Comparison of ENCODE assay signal across 1 cellular context in the genomic region with DNA sequence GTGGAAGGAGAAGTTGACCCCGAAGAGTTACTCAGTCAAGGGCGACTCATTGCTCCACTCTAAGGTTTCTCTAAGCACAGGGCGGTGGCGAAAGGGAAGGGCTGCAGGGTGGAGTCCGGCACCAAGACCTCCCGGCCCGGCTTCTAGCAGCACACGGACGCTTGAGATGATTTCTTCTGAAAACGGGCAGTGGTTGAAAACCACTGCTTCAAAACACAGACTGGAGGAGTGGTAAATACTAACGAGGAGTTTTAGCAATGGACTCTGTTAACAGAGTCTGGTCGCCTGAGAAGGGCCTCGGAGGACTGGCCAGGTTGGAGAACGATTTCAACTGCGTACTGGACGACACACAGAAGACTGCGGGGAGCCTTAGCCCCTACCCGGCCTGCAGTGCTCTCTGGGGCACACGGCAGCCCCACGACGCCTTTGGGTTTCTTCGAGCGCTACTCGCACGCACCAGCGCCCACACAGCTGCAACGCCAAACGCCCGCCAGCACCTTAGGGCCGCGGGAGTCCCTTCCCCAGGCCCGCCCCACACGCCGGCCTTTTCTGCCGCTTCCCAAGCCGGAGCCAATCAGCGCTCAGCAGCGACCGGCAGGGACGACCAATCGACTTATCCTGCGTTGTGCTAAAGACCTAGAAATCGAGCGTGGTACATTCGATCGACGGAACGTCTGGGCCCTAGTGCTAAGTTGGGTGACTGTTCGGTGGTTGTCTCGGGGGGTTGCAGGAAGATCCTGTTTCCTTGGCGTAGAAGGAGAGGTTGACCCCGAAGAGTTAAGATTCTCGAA.
A peak's percentile ranks its signal among the peaks of the same experiment; 100 is the strongest.
TF ChIP-seq lines count a peak whose summit lies in the region.

No MANE protein-coding gene starts in this region.

TF ChIP-seq in H1, 55 proteins besides CTCF, POLR2A, EP300 and RAD21:
- TF ChIP-seq RNF2 (IDR thresholded peaks at IDR 0.05; ENCODE audit: borderline replicate concordance, low read depth, low read length, missing control alignments, poor library complexity, severe bottlenecking) (no peak), POLR2AphosphoS5 (IDR thresholded peaks at IDR 0.05; ENCODE audit: low read depth, low read length) (no peak), GTF2F1 (IDR thresholded peaks at IDR 0.05; ENCODE audit: borderline replicate concordance, low read depth, low read length) (no peak), KDM1A (IDR thresholded peaks at IDR 0.05; ENCODE audit: borderline replicate concordance, low read length) (no peak), SIN3A (conservative IDR thresholded peaks at IDR 0.05 in 1 of 2, IDR thresholded peaks at IDR 0.05 in 1 of 2; ENCODE audit: low read depth in 1 of 2, low read length in 2 of 2) (peak; percentile 71 to 89; a peak in 2 of 4 replicates), RFX5 (IDR thresholded peaks at IDR 0.05; ENCODE audit: borderline replicate concordance, low read depth, low read length) (no peak), SP1 (IDR thresholded peaks at IDR 0.05; ENCODE audit: low read depth, low read length) (peak; percentile 96), TAF1 (IDR thresholded peaks at IDR 0.05; ENCODE audit: low read depth, low read length) (peak; percentile 61; the same call in 1 of the 2 replicates), TCF12 (IDR thresholded peaks at IDR 0.05; ENCODE audit: low read depth, low read length) (0 out of 2 replicates have a peak, but pooled peaks have one; percentile 16), FOSL1 (IDR thresholded peaks at IDR 0.05; ENCODE audit: insufficient read depth, low read depth, low read length) (peak; percentile 96), ZNF274 (IDR thresholded peaks at IDR 0.05; ENCODE audit: borderline replicate concordance, extremely low read depth, low read length) (no peak), SP4 (IDR thresholded peaks at IDR 0.05; ENCODE audit: low read length) (peak; percentile 33; the same call in 1 of the 2 replicates), CHD2 (IDR thresholded peaks at IDR 0.05; ENCODE audit: low read length) (no peak), EGR1 (IDR thresholded peaks at IDR 0.05; ENCODE audit: borderline replicate concordance, low read depth, low read length) (peak; percentile 97), ASH2L (IDR thresholded peaks at IDR 0.05; ENCODE audit: low read length) (peak; percentile 80), KDM4A (IDR thresholded peaks at IDR 0.05; ENCODE audit: low read depth, low read length, severe bottlenecking) (peak; percentile 98), PHF8 (conservative IDR thresholded peaks at IDR 0.05; ENCODE audit: low read depth, low read length) (peak; percentile 50; the same call in 1 of the 2 replicates), YY1 (IDR thresholded peaks at IDR 0.05; ENCODE audit: low read depth, low read length) (peak; percentile 66; the same call in 1 of the 2 replicates), SUZ12 (IDR thresholded peaks at IDR 0.05; ENCODE audit: low read length) (peak; percentile 40; the same call in 1 of the 2 replicates), GABPA (IDR thresholded peaks at IDR 0.05; ENCODE audit: borderline replicate concordance, insufficient read depth, low read length) (0 out of 2 replicates have a peak, but pooled peaks have one; percentile 14), JUN (IDR thresholded peaks at IDR 0.05; ENCODE audit: low read depth, low read length) (no peak), CREB1 (IDR thresholded peaks at IDR 0.05) (peak; percentile 81), TBP (IDR thresholded peaks at IDR 0.05; ENCODE audit: low read depth, low read length) (0 out of 2 replicates have a peak, but pooled peaks have one; percentile 31), SAP30 (IDR thresholded peaks at IDR 0.05; ENCODE audit: insufficient read depth, insufficient replicate concordance, low read length) (no peak), SRF (IDR thresholded peaks at IDR 0.05; ENCODE audit: low read depth, low read length) (peak; percentile 98), EZH2 (IDR thresholded peaks at IDR 0.05; ENCODE audit: low read depth, low read length, severe bottlenecking) (peak; percentile 53), KDM5A (IDR thresholded peaks at IDR 0.05; ENCODE audit: low read length) (0 out of 2 replicates have a peak, but pooled peaks have one; percentile 28), TEAD4 (IDR thresholded peaks at IDR 0.05; ENCODE audit: low read depth, low read length) (no peak), CBX8 (IDR thresholded peaks at IDR 0.05; ENCODE audit: borderline replicate concordance, low read depth, low read length) (no peak), SIX5 (IDR thresholded peaks at IDR 0.05; ENCODE audit: low read depth, low read length) (no peak), HDAC2 (IDR thresholded peaks at IDR 0.05; ENCODE audit: borderline replicate concordance in 1 of 2, low read depth in 2 of 2, low read length in 2 of 2) (peak in 1 of 2 experiments; percentile 47; a peak in 1 of 4 replicates), SP2 (IDR thresholded peaks at IDR 0.05; ENCODE audit: low read length) (no peak)
- TF ChIP-seq, protein P1, sequence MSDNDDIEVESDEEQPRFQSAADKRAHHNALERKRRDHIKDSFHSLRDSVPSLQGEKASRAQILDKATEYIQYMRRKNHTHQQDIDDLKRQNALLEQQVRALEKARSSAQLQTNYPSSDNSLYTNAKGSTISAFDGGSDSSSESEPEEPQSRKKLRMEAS (IDR thresholded peaks at IDR 0.05) = peak; percentile 83
- TF ChIP-seq, protein P2, sequence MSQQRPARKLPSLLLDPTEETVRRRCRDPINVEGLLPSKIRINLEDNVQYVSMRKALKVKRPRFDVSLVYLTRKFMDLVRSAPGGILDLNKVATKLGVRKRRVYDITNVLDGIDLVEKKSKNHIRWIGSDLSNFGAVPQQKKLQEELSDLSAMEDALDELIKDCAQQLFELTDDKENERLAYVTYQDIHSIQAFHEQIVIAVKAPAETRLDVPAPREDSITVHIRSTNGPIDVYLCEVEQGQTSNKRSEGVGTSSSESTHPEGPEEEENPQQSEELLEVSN (IDR thresholded peaks at IDR 0.05) = peak; percentile 93
- TF ChIP-seq, protein P3, sequence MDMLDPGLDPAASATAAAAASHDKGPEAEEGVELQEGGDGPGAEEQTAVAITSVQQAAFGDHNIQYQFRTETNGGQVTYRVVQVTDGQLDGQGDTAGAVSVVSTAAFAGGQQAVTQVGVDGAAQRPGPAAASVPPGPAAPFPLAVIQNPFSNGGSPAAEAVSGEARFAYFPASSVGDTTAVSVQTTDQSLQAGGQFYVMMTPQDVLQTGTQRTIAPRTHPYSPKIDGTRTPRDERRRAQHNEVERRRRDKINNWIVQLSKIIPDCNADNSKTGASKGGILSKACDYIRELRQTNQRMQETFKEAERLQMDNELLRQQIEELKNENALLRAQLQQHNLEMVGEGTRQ (IDR thresholded peaks at IDR 0.05; ENCODE audit: low read length) = no peak
- TF ChIP-seq, protein P4, sequence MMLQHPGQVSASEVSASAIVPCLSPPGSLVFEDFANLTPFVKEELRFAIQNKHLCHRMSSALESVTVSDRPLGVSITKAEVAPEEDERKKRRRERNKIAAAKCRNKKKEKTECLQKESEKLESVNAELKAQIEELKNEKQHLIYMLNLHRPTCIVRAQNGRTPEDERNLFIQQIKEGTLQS (IDR thresholded peaks at IDR 0.05; ENCODE audit: insufficient read depth, low read depth, low read length) = no peak
- TF ChIP-seq, protein P5, sequence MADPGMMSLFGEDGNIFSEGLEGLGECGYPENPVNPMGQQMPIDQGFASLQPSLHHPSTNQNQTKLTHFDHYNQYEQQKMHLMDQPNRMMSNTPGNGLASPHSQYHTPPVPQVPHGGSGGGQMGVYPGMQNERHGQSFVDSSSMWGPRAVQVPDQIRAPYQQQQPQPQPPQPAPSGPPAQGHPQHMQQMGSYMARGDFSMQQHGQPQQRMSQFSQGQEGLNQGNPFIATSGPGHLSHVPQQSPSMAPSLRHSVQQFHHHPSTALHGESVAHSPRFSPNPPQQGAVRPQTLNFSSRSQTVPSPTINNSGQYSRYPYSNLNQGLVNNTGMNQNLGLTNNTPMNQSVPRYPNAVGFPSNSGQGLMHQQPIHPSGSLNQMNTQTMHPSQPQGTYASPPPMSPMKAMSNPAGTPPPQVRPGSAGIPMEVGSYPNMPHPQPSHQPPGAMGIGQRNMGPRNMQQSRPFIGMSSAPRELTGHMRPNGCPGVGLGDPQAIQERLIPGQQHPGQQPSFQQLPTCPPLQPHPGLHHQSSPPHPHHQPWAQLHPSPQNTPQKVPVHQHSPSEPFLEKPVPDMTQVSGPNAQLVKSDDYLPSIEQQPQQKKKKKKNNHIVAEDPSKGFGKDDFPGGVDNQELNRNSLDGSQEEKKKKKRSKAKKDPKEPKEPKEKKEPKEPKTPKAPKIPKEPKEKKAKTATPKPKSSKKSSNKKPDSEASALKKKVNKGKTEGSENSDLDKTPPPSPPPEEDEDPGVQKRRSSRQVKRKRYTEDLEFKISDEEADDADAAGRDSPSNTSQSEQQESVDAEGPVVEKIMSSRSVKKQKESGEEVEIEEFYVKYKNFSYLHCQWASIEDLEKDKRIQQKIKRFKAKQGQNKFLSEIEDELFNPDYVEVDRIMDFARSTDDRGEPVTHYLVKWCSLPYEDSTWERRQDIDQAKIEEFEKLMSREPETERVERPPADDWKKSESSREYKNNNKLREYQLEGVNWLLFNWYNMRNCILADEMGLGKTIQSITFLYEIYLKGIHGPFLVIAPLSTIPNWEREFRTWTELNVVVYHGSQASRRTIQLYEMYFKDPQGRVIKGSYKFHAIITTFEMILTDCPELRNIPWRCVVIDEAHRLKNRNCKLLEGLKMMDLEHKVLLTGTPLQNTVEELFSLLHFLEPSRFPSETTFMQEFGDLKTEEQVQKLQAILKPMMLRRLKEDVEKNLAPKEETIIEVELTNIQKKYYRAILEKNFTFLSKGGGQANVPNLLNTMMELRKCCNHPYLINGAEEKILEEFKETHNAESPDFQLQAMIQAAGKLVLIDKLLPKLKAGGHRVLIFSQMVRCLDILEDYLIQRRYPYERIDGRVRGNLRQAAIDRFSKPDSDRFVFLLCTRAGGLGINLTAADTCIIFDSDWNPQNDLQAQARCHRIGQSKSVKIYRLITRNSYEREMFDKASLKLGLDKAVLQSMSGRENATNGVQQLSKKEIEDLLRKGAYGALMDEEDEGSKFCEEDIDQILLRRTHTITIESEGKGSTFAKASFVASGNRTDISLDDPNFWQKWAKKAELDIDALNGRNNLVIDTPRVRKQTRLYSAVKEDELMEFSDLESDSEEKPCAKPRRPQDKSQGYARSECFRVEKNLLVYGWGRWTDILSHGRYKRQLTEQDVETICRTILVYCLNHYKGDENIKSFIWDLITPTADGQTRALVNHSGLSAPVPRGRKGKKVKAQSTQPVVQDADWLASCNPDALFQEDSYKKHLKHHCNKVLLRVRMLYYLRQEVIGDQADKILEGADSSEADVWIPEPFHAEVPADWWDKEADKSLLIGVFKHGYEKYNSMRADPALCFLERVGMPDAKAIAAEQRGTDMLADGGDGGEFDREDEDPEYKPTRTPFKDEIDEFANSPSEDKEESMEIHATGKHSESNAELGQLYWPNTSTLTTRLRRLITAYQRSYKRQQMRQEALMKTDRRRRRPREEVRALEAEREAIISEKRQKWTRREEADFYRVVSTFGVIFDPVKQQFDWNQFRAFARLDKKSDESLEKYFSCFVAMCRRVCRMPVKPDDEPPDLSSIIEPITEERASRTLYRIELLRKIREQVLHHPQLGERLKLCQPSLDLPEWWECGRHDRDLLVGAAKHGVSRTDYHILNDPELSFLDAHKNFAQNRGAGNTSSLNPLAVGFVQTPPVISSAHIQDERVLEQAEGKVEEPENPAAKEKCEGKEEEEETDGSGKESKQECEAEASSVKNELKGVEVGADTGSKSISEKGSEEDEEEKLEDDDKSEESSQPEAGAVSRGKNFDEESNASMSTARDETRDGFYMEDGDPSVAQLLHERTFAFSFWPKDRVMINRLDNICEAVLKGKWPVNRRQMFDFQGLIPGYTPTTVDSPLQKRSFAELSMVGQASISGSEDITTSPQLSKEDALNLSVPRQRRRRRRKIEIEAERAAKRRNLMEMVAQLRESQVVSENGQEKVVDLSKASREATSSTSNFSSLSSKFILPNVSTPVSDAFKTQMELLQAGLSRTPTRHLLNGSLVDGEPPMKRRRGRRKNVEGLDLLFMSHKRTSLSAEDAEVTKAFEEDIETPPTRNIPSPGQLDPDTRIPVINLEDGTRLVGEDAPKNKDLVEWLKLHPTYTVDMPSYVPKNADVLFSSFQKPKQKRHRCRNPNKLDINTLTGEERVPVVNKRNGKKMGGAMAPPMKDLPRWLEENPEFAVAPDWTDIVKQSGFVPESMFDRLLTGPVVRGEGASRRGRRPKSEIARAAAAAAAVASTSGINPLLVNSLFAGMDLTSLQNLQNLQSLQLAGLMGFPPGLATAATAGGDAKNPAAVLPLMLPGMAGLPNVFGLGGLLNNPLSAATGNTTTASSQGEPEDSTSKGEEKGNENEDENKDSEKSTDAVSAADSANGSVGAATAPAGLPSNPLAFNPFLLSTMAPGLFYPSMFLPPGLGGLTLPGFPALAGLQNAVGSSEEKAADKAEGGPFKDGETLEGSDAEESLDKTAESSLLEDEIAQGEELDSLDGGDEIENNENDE (IDR thresholded peaks at IDR 0.05; ENCODE audit: insufficient replicate concordance, low read length) = no peak
TF ChIP-seq in H1: peak in this region for 21.
